Comparison of ENCODE assay signal across 1 cellular context in genomic region chr17:49229076-49229804, GRCh38.
A peak's percentile ranks its signal among the peaks of the same experiment; 100 is the strongest.
TF ChIP-seq lines count a peak whose summit lies in the region.

No MANE protein-coding gene starts in this region.

TF ChIP-seq in HepG2, 621 proteins besides CTCF, POLR2A, EP300 and RAD21:
- no peak for TF ChIP-seq U2AF1 (optimal IDR thresholded peaks at IDR 0.05; ENCODE audit: low read depth, low read length)
- no peak for TF ChIP-seq U2AF2 (IDR thresholded peaks at IDR 0.05; ENCODE audit: low read depth, low read length)
- TF ChIP-seq ZNF562 (CRISPR knock-in tag; IDR thresholded peaks at IDR 0.05; ENCODE audit: borderline replicate concordance): no peak
- no peak for TF ChIP-seq ZNF713 (CRISPR knock-in tag; IDR thresholded peaks at IDR 0.05)
- peak; percentile 41 for TF ChIP-seq FOSL2 (CRISPR knock-in tag; IDR thresholded peaks at IDR 0.05)
- 0 out of 2 replicates have a peak, but pooled peaks have one; percentile 1 for TF ChIP-seq MAFF (IDR thresholded peaks at IDR 0.05; ENCODE audit: low read depth, low read length)
- peak; percentile 35 to 38; a peak in 1 of 4 replicates for TF ChIP-seq MAFK (conservative IDR thresholded peaks at IDR 0.05 in 1 of 2, IDR thresholded peaks at IDR 0.05 in 1 of 2; ENCODE audit: low read length in 2 of 2)
- TF ChIP-seq DNMT1 (CRISPR knock-in tag; IDR thresholded peaks at IDR 0.05): no peak
